Comparison of ENCODE assay signal across 1 cellular context in genomic region chr19:11361037-11361770, GRCh38.
TF ChIP-seq lines count a peak whose summit lies in the region.

No MANE protein-coding gene starts in this region.

TF ChIP-seq in HEK293, 187 proteins besides CTCF, POLR2A, EP300 and RAD21 (continued from another document):
- no peak for TF ChIP-seq ZNF324 (tag by site-specific recombination; IDR thresholded peaks at IDR 0.05)
- TF ChIP-seq ZNF311 (tag by site-specific recombination; IDR thresholded peaks at IDR 0.05; ENCODE audit: borderline replicate concordance) = no peak
- no peak for TF ChIP-seq ZNF792 (tag by site-specific recombination; IDR thresholded peaks at IDR 0.05)
- TF ChIP-seq ZNF600 (tag by site-specific recombination; IDR thresholded peaks at IDR 0.05) = peak; percentile 11; the same call in 1 of the 2 replicates
- no peak for TF ChIP-seq ZNF155 (tag by site-specific recombination; IDR thresholded peaks at IDR 0.05)
- TF ChIP-seq ZNF645 (tag by site-specific recombination; IDR thresholded peaks at IDR 0.05) = no peak
- no peak for TF ChIP-seq ZNF280D (tag by site-specific recombination; IDR thresholded peaks at IDR 0.05)
- TF ChIP-seq ZNF133 (tag by site-specific recombination; IDR thresholded peaks at IDR 0.05) = no peak
- TF ChIP-seq ZNF549 (tag by site-specific recombination; IDR thresholded peaks at IDR 0.05) = no peak
- no peak for TF ChIP-seq ZNF777 (tag by site-specific recombination; IDR thresholded peaks at IDR 0.05; ENCODE audit: borderline replicate concordance)
- TF ChIP-seq ZNF654 (tag by site-specific recombination; IDR thresholded peaks at IDR 0.05; ENCODE audit: low read depth) = no peak
- TF ChIP-seq ZNF580 (tag by site-specific recombination; IDR thresholded peaks at IDR 0.05) = no peak
- no peak for TF ChIP-seq ZIC2 (tag by site-specific recombination; IDR thresholded peaks at IDR 0.05)
- TF ChIP-seq ZNF26 (tag by site-specific recombination; IDR thresholded peaks at IDR 0.05) = no peak
- peak; percentile 90 for TF ChIP-seq REST (tag by site-specific recombination; IDR thresholded peaks at IDR 0.05)
- no peak for TF ChIP-seq INSM2 (tag by site-specific recombination; IDR thresholded peaks at IDR 0.05)
- TF ChIP-seq SCRT2 (tag by site-specific recombination; IDR thresholded peaks at IDR 0.05) = peak; percentile 59
- TF ChIP-seq ZNF610 (tag by site-specific recombination; IDR thresholded peaks at IDR 0.05; ENCODE audit: borderline replicate concordance) = no peak
- no peak for TF ChIP-seq HOXC10 (CRISPR knock-in tag; IDR thresholded peaks at IDR 0.05)
- TF ChIP-seq ZNF24 (tag by site-specific recombination; IDR thresholded peaks at IDR 0.05) = no peak
- TF ChIP-seq ZNF585B (tag by site-specific recombination; IDR thresholded peaks at IDR 0.05) = no peak
- no peak for TF ChIP-seq ZNF416 (tag by site-specific recombination; IDR thresholded peaks at IDR 0.05)
- no peak for TF ChIP-seq ZNF76 (tag by site-specific recombination; IDR thresholded peaks at IDR 0.05; ENCODE audit: borderline replicate concordance, low read depth)
- no peak for TF ChIP-seq ZNF560 (tag by site-specific recombination; IDR thresholded peaks at IDR 0.05; ENCODE audit: borderline replicate concordance)
- no peak for TF ChIP-seq ZNF544 (tag by site-specific recombination; IDR thresholded peaks at IDR 0.05)
- TF ChIP-seq SP2 (tag by site-specific recombination; IDR thresholded peaks at IDR 0.05) = no peak
- TF ChIP-seq ZNF423 (tag by site-specific recombination; IDR thresholded peaks at IDR 0.05) = no peak
- TF ChIP-seq ZNF530 (tag by site-specific recombination; IDR thresholded peaks at IDR 0.05; ENCODE audit: low read depth) = no peak
- no peak for TF ChIP-seq ZFP37 (tag by site-specific recombination; IDR thresholded peaks at IDR 0.05)
- TF ChIP-seq ZNF341 (tag by site-specific recombination; IDR thresholded peaks at IDR 0.05; ENCODE audit: low read depth) = peak; percentile 46; the same call in 1 of the 2 replicates
- no peak for TF ChIP-seq SP7 (tag by site-specific recombination; IDR thresholded peaks at IDR 0.05)
- TF ChIP-seq ZBTB20 (tag by site-specific recombination; IDR thresholded peaks at IDR 0.05) = no peak
